Comparison of ENCODE assay signal across 15 cellular contexts in genomic region chr5:34486808-34487201, GRCh38.
DNase-seq lines count a peak whose midpoint lies in the region; ATAC-seq, FAIRE-seq and TF ChIP-seq lines count a peak whose summit lies in the region.
"Had no signal": no experiment of that assay in that cellular context is flagged by ENCODE, and none has a peak within 500 bp of the region (broad histone marks: within the 10 kb centered on the region; RNA-seq: fewer than 3 reads in every experiment).

No MANE protein-coding gene starts in this region.

- no peaks in the 10 kb centered on the region for H4K20me1 ChIP-seq in GM23338 (replicated peaks; ENCODE audit: insufficient read depth)
- H4K20me1 ChIP-seq in astrocyte (ENCODE audit: insufficient read depth, low read length) = no peaks in the 10 kb centered on the region
- no peaks in the 10 kb centered on the region for H4K20me1 ChIP-seq in smooth muscle cell (ENCODE audit: low read depth)

- DNase-seq in GM23338 (ENCODE audit: low spot score) (no peak), astrocyte (ENCODE audit: low read depth) (no peak), smooth muscle cell (lab: John Stamatoyannopoulos, UW; ENCODE audit: unreplicated experiment) (no peak), mesothelial cell of epicardium (ENCODE audit: low spot score in 2 of 2, unreplicated experiment in 2 of 2) (no peak), hypothalamus (lab: John Stamatoyannopoulos, UW) (no peak), COLO829 (ENCODE audit: low spot score) (no peak), foreskin keratinocyte (no peak)

- H3K4me1 ChIP-seq in GM23338 (ENCODE audit: insufficient read depth) (peaks cover 38% of the 10 kb centered on the region), astrocyte (ENCODE audit: insufficient read depth, low read length) (peaks cover 32% of the 10 kb centered on the region), liver (ENCODE audit: control insufficient read depth in 4 of 4, insufficient read depth in 4 of 4, low read length in 3 of 4) (peaks cover 8 to 48% (median 28%) of the 10 kb centered on the region in 4 donors), smooth muscle cell (ENCODE audit: low read depth) (peaks cover 44% of the 10 kb centered on the region), foreskin keratinocyte (no peaks in the 10 kb centered on the region)

- TF ChIP-seq RAD21 in liver (IDR thresholded peaks at IDR 0.05) = no peak

- no peak for ATAC-seq in GM23338
- no peak for ATAC-seq in foreskin keratinocyte
- ATAC-seq: activated CD8-positive, alpha-beta memory T cell treated with anti-CD3 and anti-CD28 coated beads, Interleukin-2, amount 10 ng/mL, durations not matched to agents 7 days and 5 days had no signal

- H3K27me3 Mint-ChIP-seq in GM23338 (ENCODE audit: insufficient read depth, low read depth, poor library complexity) (peaks cover 1% of the 10 kb centered on the region), astrocyte (ENCODE audit: low read depth, unreplicated experiment) (no peaks in the 10 kb centered on the region), mesothelial cell of epicardium (ENCODE audit: low read depth) (no peaks in the 10 kb centered on the region)

- H3K36me3 ChIP-seq in GM23338 (ENCODE audit: insufficient read depth) (no peaks in the 10 kb centered on the region; the same call in 1 of the 2 replicates), astrocyte (ENCODE audit: insufficient read depth, low read length) (no peaks in the 10 kb centered on the region), liver (ENCODE audit: control insufficient read depth in 4 of 4, insufficient read depth in 3 of 4, low read depth in 1 of 4, low read length in 3 of 4) (no peaks in the 10 kb centered on the region), smooth muscle cell (ENCODE audit: low read depth) (no peaks in the 10 kb centered on the region)
- H3K36me3 ChIP-seq: neural progenitor cell had no signal

- H3K4me2 ChIP-seq in GM23338 = no peak overlapping the region
- peak overlapping the region; percentile 74 for H3K4me2 ChIP-seq in astrocyte (ENCODE audit: low read length)
- H3K4me2 ChIP-seq in smooth muscle cell = peak overlapping the region; percentile 19
- H3K4me2 ChIP-seq: neural progenitor cell had no signal

- H3K4me3 Mint-ChIP-seq in GM23338 = no peak overlapping the region
- no peak overlapping the region for H3K4me3 Mint-ChIP-seq in astrocyte (ENCODE audit: unreplicated experiment)
- no peak overlapping the region for H3K4me3 Mint-ChIP-seq in mesothelial cell of epicardium
- H3K4me3 Mint-ChIP-seq: activated CD8-positive, alpha-beta memory T cell treated with anti-CD3 and anti-CD28 coated beads, Interleukin-2, amount 10 ng/mL, durations not matched to agents 7 days and 5 days; neural progenitor cell; T-helper 1 cell treated with Interleukin-12 subunit alpha and Interleukin-12 subunit beta and Interleukin-4 antibody, amounts not matched to agents 30 μg/mL and 1 μg/mL, for 36 hours had no signal

- no peak overlapping the region for H3K4me3 ChIP-seq in GM23338
- H3K4me3 ChIP-seq in astrocyte (ENCODE audit: insufficient read depth, low read depth, low read length) = no peak overlapping the region
- no peak overlapping the region for H3K4me3 ChIP-seq in liver (ENCODE audit: low read depth in 1 of 3, low read length in 3 of 3)
- H3K4me3 ChIP-seq in smooth muscle cell = no peak overlapping the region
- H3K4me3 ChIP-seq: lung, neural progenitor cell, skin epidermis had no signal

- H3K9ac ChIP-seq in astrocyte (ENCODE audit: low read length) (peak overlapping the region; percentile 27), liver (ENCODE audit: low read depth in 1 of 2, low read length in 2 of 2) (no peak overlapping the region), smooth muscle cell (ENCODE audit: low read depth) (no peak overlapping the region)
- H3K9ac ChIP-seq: neural progenitor cell had no signal

- H3K27me3 ChIP-seq in GM23338 (ENCODE audit: insufficient read depth) = no peaks in the 10 kb centered on the region
- no peaks in the 10 kb centered on the region for H3K27me3 ChIP-seq in astrocyte (ENCODE audit: insufficient read depth, low read length)
- H3K27me3 ChIP-seq in liver (ENCODE audit: control insufficient read depth in 4 of 4, insufficient read depth in 4 of 4, low read length in 3 of 4) = no peaks in the 10 kb centered on the region
- no peaks in the 10 kb centered on the region for H3K27me3 ChIP-seq in smooth muscle cell (ENCODE audit: low read depth)
- peaks cover 2% of the 10 kb centered on the region for H3K27me3 ChIP-seq in foreskin keratinocyte
- H3K27me3 ChIP-seq: neural progenitor cell had no signal

- WGBS in liver = 24% methylated on average over 3 of the region's 3 CpGs
- WGBS in smooth muscle cell (ENCODE audit: low lambda C conversion rate) = 46% methylated on average over 3 of the region's 3 CpGs

- H3F3A ChIP-seq in GM23338 (replicated peaks; ENCODE audit: low read depth) (no peaks in the 10 kb centered on the region), smooth muscle cell (ENCODE audit: low read depth) (peaks cover 17% of the 10 kb centered on the region)

- no peaks in the 10 kb centered on the region for H3K9me2 ChIP-seq in GM23338 (ENCODE audit: insufficient read depth)

- H3K9me3 Mint-ChIP-seq in GM23338 = peaks cover 15% of the 10 kb centered on the region
- no peaks in the 10 kb centered on the region for H3K9me3 Mint-ChIP-seq in astrocyte (ENCODE audit: unreplicated experiment)
- peaks cover 2% of the 10 kb centered on the region for H3K9me3 Mint-ChIP-seq in mesothelial cell of epicardium
- H3K9me3 Mint-ChIP-seq: T-helper 1 cell treated with Interleukin-12 subunit alpha and Interleukin-12 subunit beta and Interleukin-4 antibody, amounts not matched to agents 30 μg/mL and 1 μg/mL, for 36 hours had no signal

- H2AFZ ChIP-seq in GM23338 (peak overlapping the region; percentile 78; the same call in 1 of the 2 replicates), astrocyte (ENCODE audit: low read depth, low read length) (no peak overlapping the region), smooth muscle cell (ENCODE audit: low read depth) (peak overlapping the region; percentile 73)
- H2AFZ ChIP-seq: neural progenitor cell had no signal

- TF ChIP-seq CTCF in GM23338 (conservative IDR thresholded peaks at IDR 0.05; ENCODE audit: low read depth in 2 of 2) = no peak
- no peak for TF ChIP-seq CTCF in astrocyte (IDR thresholded peaks at IDR 0.05; ENCODE audit: insufficient read depth, low read depth, low read length)
- TF ChIP-seq CTCF in liver (IDR thresholded peaks at IDR 0.05; ENCODE audit: low read depth, low read length, missing input control) = no peak
- no peak for TF ChIP-seq CTCF in smooth muscle cell (IDR thresholded peaks at IDR 0.05; ENCODE audit: borderline replicate concordance, insufficient read depth, poor library complexity, severe bottlenecking)
- TF ChIP-seq CTCF in mesothelial cell of epicardium (IDR thresholded peaks at IDR 0.05; ENCODE audit: unreplicated experiment) = no peak
- no peak for TF ChIP-seq CTCF in foreskin keratinocyte (conservative IDR thresholded peaks at IDR 0.05)

- no peaks in the 10 kb centered on the region for H3K79me2 ChIP-seq in GM23338 (replicated peaks; ENCODE audit: insufficient read depth)
- H3K79me2 ChIP-seq in astrocyte (ENCODE audit: insufficient read depth, low read length) = no peaks in the 10 kb centered on the region
- no peaks in the 10 kb centered on the region for H3K79me2 ChIP-seq in smooth muscle cell (ENCODE audit: low read depth)

- H3K27ac Mint-ChIP-seq in GM23338 (no peak overlapping the region), astrocyte (ENCODE audit: unreplicated experiment) (no peak overlapping the region), mesothelial cell of epicardium (no peak overlapping the region)
- H3K27ac Mint-ChIP-seq: activated CD8-positive, alpha-beta memory T cell treated with anti-CD3 and anti-CD28 coated beads, Interleukin-2, amount 10 ng/mL, durations not matched to agents 7 days and 5 days; neural progenitor cell; T-helper 1 cell treated with Interleukin-12 subunit alpha and Interleukin-12 subunit beta and Interleukin-4 antibody, amounts not matched to agents 30 μg/mL and 1 μg/mL, for 36 hours had no signal

- H3K36me3 Mint-ChIP-seq in GM23338 (ENCODE audit: low read depth) (peaks cover 9% of the 10 kb centered on the region; the same call in 2 of the 3 replicates), astrocyte (ENCODE audit: low read depth, unreplicated experiment) (no peaks in the 10 kb centered on the region), mesothelial cell of epicardium (no peaks in the 10 kb centered on the region)
- H3K36me3 Mint-ChIP-seq: activated CD8-positive, alpha-beta memory T cell treated with anti-CD3 and anti-CD28 coated beads, Interleukin-2, amount 10 ng/mL, durations not matched to agents 7 days and 5 days; brain had no signal

- H3K4me1 Mint-ChIP-seq in GM23338 (peaks cover 43% of the 10 kb centered on the region), astrocyte (ENCODE audit: low read depth, unreplicated experiment) (peaks cover 48% of the 10 kb centered on the region), mesothelial cell of epicardium (peaks cover 46% of the 10 kb centered on the region)

- H3K27ac ChIP-seq in GM23338 (ENCODE audit: low read depth) (no peak overlapping the region), astrocyte (ENCODE audit: low read depth, low read length) (peak overlapping the region; percentile 83), liver (ENCODE audit: low read depth in 1 of 2, low read length in 2 of 2) (peak overlapping the region; percentile 88 to 91), smooth muscle cell (ENCODE audit: low read depth) (peak overlapping the region; percentile 73), foreskin keratinocyte (no peak overlapping the region)
- H3K27ac ChIP-seq: neural progenitor cell, RWPE1 had no signal

- H3K9me3 ChIP-seq in astrocyte (ENCODE audit: insufficient read depth, low read depth, low read length) = peaks cover 5% of the 10 kb centered on the region
- no peaks in the 10 kb centered on the region for H3K9me3 ChIP-seq in liver (ENCODE audit: control insufficient read depth in 4 of 4, low read length in 3 of 4)
- no peaks in the 10 kb centered on the region for H3K9me3 ChIP-seq in smooth muscle cell (replicated peaks; ENCODE audit: low read depth)

- no peak for FAIRE-seq in astrocyte (lab: Jason Lieb, UNC)

TF ChIP-seq in GM23338, 12 proteins besides CTCF, POLR2A, EP300 and RAD21 (continues in another document):
- no peak for TF ChIP-seq JUNB (IDR thresholded peaks at IDR 0.05; ENCODE audit: unreplicated experiment)
- TF ChIP-seq CREB1 (CRISPR knock-in tag; IDR thresholded peaks at IDR 0.05; ENCODE audit: low read depth) = no peak
- TF ChIP-seq NANOG (IDR thresholded peaks at IDR 0.05; ENCODE audit: borderline replicate concordance) = no peak

TF ChIP-seq in liver, 16 proteins besides CTCF, POLR2A, EP300 and RAD21 (continues in another document):
- TF ChIP-seq MAX (IDR thresholded peaks at IDR 0.05) (no peak), NR2F2 (IDR thresholded peaks at IDR 0.05) (no peak), FOXA1 (IDR thresholded peaks at IDR 0.05) (no peak), GABPA (IDR thresholded peaks at IDR 0.05 in 1 of 2, conservative IDR thresholded peaks at IDR 0.05 in 1 of 2) (no peak)

Comparison
In these comparisons a context has a peak if more than half of its experiments do, and no peak if none do; other contexts are left out.
1. H3K27ac ChIP-seq: peak in astrocyte (single experiment), liver (2 of 2) and smooth muscle cell (single experiment); none in GM23338 (single experiment) and foreskin keratinocyte (single experiment).